21 cellular contexts compared by ENCODE assay signal in the genomic region with DNA sequence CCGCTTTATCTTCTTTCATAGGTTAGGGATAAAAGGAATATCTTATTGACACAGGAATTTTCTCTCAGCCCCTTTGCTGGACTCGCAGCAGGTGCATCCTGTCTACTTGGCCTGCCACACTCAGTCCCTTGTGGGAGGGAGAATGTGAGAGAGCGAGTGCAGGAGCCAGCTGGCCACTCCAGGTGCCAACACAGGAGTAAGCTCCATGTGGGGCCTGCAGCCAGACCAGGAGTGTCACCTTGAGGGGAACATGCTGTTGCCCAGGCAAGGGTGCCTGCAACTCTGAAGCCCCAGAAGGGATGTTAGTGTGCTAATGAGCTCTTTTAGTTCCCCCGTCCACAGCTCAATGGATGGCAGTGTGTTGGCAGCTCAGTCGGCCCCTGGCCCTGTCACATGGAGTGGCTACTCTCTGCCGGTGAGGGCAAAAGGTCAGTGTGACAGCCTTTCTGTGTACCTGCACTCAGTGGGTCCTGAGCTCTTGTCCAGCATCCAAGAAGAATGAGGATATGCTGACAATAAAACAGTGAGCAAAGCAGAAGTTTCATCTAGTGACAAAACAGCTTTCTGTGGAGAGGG. TPM values are rescaled to one million over a fixed set of nuclear protein-coding genes. Genes with fewer than 3 reads are reported as not detected.
DNase-seq lines count a peak whose midpoint lies in the region; ATAC-seq and TF ChIP-seq lines count a peak whose summit lies in the region.
"Had no signal": no experiment of that assay in that cellular context is flagged by ENCODE, and none has a peak within 500 bp of the region (broad histone marks: within the 10 kb centered on the region; RNA-seq: fewer than 3 reads in every experiment).

No MANE protein-coding gene starts in this region.

- H3K27ac ChIP-seq in left ventricle myocardium inferior (replicated peaks) (no peak overlapping the region), aorta (ENCODE audit: low read depth in 1 of 2, low read length in 2 of 2) (no peak overlapping the region)
- H3K27ac ChIP-seq: C4-2B, SK-N-MC had no signal

- CTCF ChIA-PET in Calu3 (lab: Charles Lee): no interaction called here

- no peaks in the 10 kb centered on the region for H3K9me3 ChIP-seq in left ventricle myocardium inferior (replicated peaks)
- H3K9me3 ChIP-seq in aorta (ENCODE audit: control insufficient read depth, low read length): no peaks in the 10 kb centered on the region

- H3K27me3 ChIP-seq in left ventricle myocardium inferior (ENCODE audit: low read depth): peaks cover 17% of the 10 kb centered on the region
- no peaks in the 10 kb centered on the region for H3K27me3 ChIP-seq in aorta (ENCODE audit: control insufficient read depth in 1 of 2, insufficient read depth in 2 of 2, low read length in 1 of 2)

- DNase-seq in Right ventricle myocardium superior (no peak), left ventricle myocardium inferior (no peak), NCI-H69 (lab: John Stamatoyannopoulos, UW) (peak; percentile 17), endothelial cell (ENCODE audit: low spot score) (peak; percentile 8), aorta (no peak), Calu3 (no peak), GM13976 (ENCODE audit: low spot score) (no peak)
- DNase-seq: CD8-positive, alpha-beta memory T cell; DMS79; HCEC 1CT; MV-4-11; NCI-H1105 treated with DMSO at 0.1 percent for 48 hours; NCI-H1694 treated with DMSO at 0.1 percent for 48 hours; NCI-H2107; PC-3; SW 1271 had no signal

- intact Hi-C loops in Right ventricle myocardium superior (cut with DNase I) (no loop called here), left ventricle myocardium inferior (cut with micrococcal nuclease) (no loop called here), aorta (cut with DNase I) (no loop called here), Calu3 (cut with micrococcal nuclease; ENCODE audit: unreplicated experiment) (no loop called here)

- H3K27ac Mint-ChIP-seq in endothelial cell (ENCODE audit: unreplicated experiment) (no peak overlapping the region), Calu3 (ENCODE audit: unreplicated experiment) (no peak overlapping the region)
- H3K27ac Mint-ChIP-seq: CD8-positive, alpha-beta memory T cell; GM23338; IgD-negative memory B cell had no signal

- WGBS in aorta, 2 donors: 80 to 82% methylated on average over 6 of the region's 6 CpGs

- H3K4me1 Mint-ChIP-seq in endothelial cell (ENCODE audit: unreplicated experiment) (peaks cover 4% of the 10 kb centered on the region), Calu3 (ENCODE audit: low read depth, unreplicated experiment) (no peaks in the 10 kb centered on the region)
- H3K4me1 Mint-ChIP-seq: CD8-positive, alpha-beta memory T cell had no signal

- H3K9me3 Mint-ChIP-seq in endothelial cell (ENCODE audit: unreplicated experiment) (no peaks in the 10 kb centered on the region), Calu3 (ENCODE audit: low read depth, unreplicated experiment) (no peaks in the 10 kb centered on the region)
- H3K9me3 Mint-ChIP-seq: CD8-positive, alpha-beta memory T cell; IgD-negative memory B cell had no signal

- no peaks in the 10 kb centered on the region for H3K4me1 ChIP-seq in left ventricle myocardium inferior
- H3K4me1 ChIP-seq in aorta (ENCODE audit: control insufficient read depth in 1 of 2, insufficient read depth in 2 of 2, low read length in 2 of 2): no peaks in the 10 kb centered on the region

- no peak overlapping the region for H3K4me3 ChIP-seq in left ventricle myocardium inferior
- no peak overlapping the region for H3K4me3 ChIP-seq in aorta (ENCODE audit: low read length in 2 of 2)
- H3K4me3 ChIP-seq: GM23338, SK-N-MC had no signal

- ATAC-seq in Right ventricle myocardium superior (ENCODE audit: poor library complexity): peak; percentile 48
- peak; percentile 35 for ATAC-seq in aorta (ENCODE audit: low FRiP score)
- no peak for ATAC-seq in GM21526 (IDR thresholded peaks at IDR 0.05; ENCODE audit: low FRiP score, unreplicated experiment)
- ATAC-seq: GM23338, PC-3 had no signal

- no peak for TF ChIP-seq CTCF in left ventricle myocardium inferior (IDR thresholded peaks at IDR 0.05; ENCODE audit: borderline replicate concordance)
- TF ChIP-seq CTCF in endothelial cell (IDR thresholded peaks at IDR 0.05; ENCODE audit: unreplicated experiment): no peak
- TF ChIP-seq CTCF in Calu3 (IDR thresholded peaks at IDR 0.05; ENCODE audit: unreplicated experiment): no peak
- no peak for TF ChIP-seq CTCF in GM13976 (IDR thresholded peaks at IDR 0.05; ENCODE audit: borderline replicate concordance, control extremely low read depth, extremely low read depth, insufficient read depth, missing control alignments)

- H3K4me3 Mint-ChIP-seq in endothelial cell (ENCODE audit: unreplicated experiment) (no peak overlapping the region), Calu3 (ENCODE audit: low read depth, unreplicated experiment) (no peak overlapping the region)
- H3K4me3 Mint-ChIP-seq: CD8-positive, alpha-beta memory T cell; GM23338 had no signal

- no TSS peak for BruUV-seq in Calu3 (replicated peaks; lab: Mats Ljungman, UMichigan)

- in situ Hi-C loops in GM13976 (cut with MboI; ENCODE audit: low sequenced_read_pairs, unreplicated experiment): no loop called here

- H3K36me3 Mint-ChIP-seq in endothelial cell (ENCODE audit: low read depth, unreplicated experiment): no peaks in the 10 kb centered on the region
- no peaks in the 10 kb centered on the region for H3K36me3 Mint-ChIP-seq in Calu3 (ENCODE audit: insufficient read depth, unreplicated experiment)
- H3K36me3 Mint-ChIP-seq: CD8-positive, alpha-beta memory T cell had no signal

- H3K27me3 Mint-ChIP-seq in endothelial cell (ENCODE audit: unreplicated experiment): no peaks in the 10 kb centered on the region
- H3K27me3 Mint-ChIP-seq in Calu3 (ENCODE audit: unreplicated experiment): no peaks in the 10 kb centered on the region

- H3K36me3 ChIP-seq in left ventricle myocardium inferior (no peaks in the 10 kb centered on the region), aorta (ENCODE audit: control insufficient read depth in 1 of 2, insufficient read depth in 2 of 2, low read length in 1 of 2) (no peaks in the 10 kb centered on the region)

RNA-seq across cellular contexts. Expression of gene CRYBG1, which starts 57.1 kb away (rescaled TPM):
- total RNA-seq in Right ventricle myocardium superior (1.6 TPM), left ventricle myocardium inferior (1.3 TPM), endothelial cell (ENCODE audit: unreplicated experiment) (0.08 TPM), aorta (10 to 100 TPM in 1 of 2 donors, 1 to 10 TPM in 1; 6.2 to 12.7 TPM), Calu3 (2022) (40.7 and 45.4 TPM in 2 replicates)
- 1 to 10 TPM in 1 of 2 donors, under 1 TPM in 1; 0.41 to 5.4 TPM for polyA plus RNA-seq in aorta

Comparison
In these comparisons a context has a peak if more than half of its experiments do, and no peak if none do; other contexts are left out.
1. DNase-seq: peak in NCI-H69 (single experiment) and endothelial cell (single experiment); none in Right ventricle myocardium superior (single experiment), left ventricle myocardium inferior (single experiment), aorta (0 of 2), Calu3 (single experiment) and GM13976 (single experiment).